Comparison of ENCODE assay signal across 20 cellular contexts in genomic region chr7:87007063-87007462, GRCh38. TPM values are rescaled to one million over a fixed set of nuclear protein-coding genes. Genes with fewer than 3 reads are reported as not detected.
DNase-seq lines count a peak whose midpoint lies in the region; ATAC-seq and TF ChIP-seq lines count a peak whose summit lies in the region.
"Had no signal": no experiment of that assay in that cellular context is flagged by ENCODE, and none has a peak within 500 bp of the region (broad histone marks: within the 10 kb centered on the region; RNA-seq: fewer than 3 reads in every experiment).

No MANE protein-coding gene starts in this region.

- H3K36me3 ChIP-seq in mucosa of descending colon (ENCODE audit: low read depth): no peaks in the 10 kb centered on the region

- H3K9me3 ChIP-seq in mucosa of descending colon: no peaks in the 10 kb centered on the region
- no peaks in the 10 kb centered on the region for H3K9me3 ChIP-seq in CD4-positive, alpha-beta T cell (ENCODE audit: control insufficient read depth, low read length)
- H3K9me3 ChIP-seq: A549, Caco-2 had no signal

- CTCF ChIA-PET in activated CD8-positive, alpha-beta memory T cell treated with anti-CD3 and anti-CD28 coated beads, Interleukin-2, amount 10 ng/mL, durations not matched to agents 7 days and 5 days (lab: Charles Lee): no interaction called here
- CTCF ChIA-PET in CD4-positive, alpha-beta T cell (lab: Charles Lee): no interaction called here

- intact Hi-C loops in mucosa of descending colon (cut with DNase I, micrococcal nuclease): no loop called here
- intact Hi-C loops in CD4-positive, alpha-beta T cell (cut with DNase I, micrococcal nuclease): no loop called here

- POLR2A ChIA-PET in CD4-positive, alpha-beta T cell (lab: Charles Lee): no interaction called here

- H3K4me1 Mint-ChIP-seq in activated CD8-positive, alpha-beta memory T cell treated with anti-CD3 and anti-CD28 coated beads, Interleukin-2, amount 10 ng/mL, durations not matched to agents 7 days and 5 days: peaks cover 3% of the 10 kb centered on the region
- peaks cover 4% of the 10 kb centered on the region for H3K4me1 Mint-ChIP-seq in activated T-helper 17 cell treated with anti-CD3 and anti-CD28 coated beads, Interleukin-2, amount 50 U/mL, for 72 hours
- peaks cover 12% of the 10 kb centered on the region for H3K4me1 Mint-ChIP-seq in central memory CD8-positive, alpha-beta T cell
- H3K4me1 Mint-ChIP-seq in CD4-positive, alpha-beta T cell (ENCODE audit: low read depth): peaks cover 8% of the 10 kb centered on the region

- no peak overlapping the region for H3K27ac ChIP-seq in CD4-positive, alpha-beta T cell (ENCODE audit: low read depth, low read length)
- H3K27ac ChIP-seq: A549, GM23248 had no signal

- no peaks in the 10 kb centered on the region for H3K27me3 ChIP-seq in CD4-positive, alpha-beta T cell (ENCODE audit: control insufficient read depth, insufficient read depth, low read length)

- no peak overlapping the region for H3K4me3 ChIP-seq in mucosa of descending colon
- H3K4me3 ChIP-seq: A549, GM23248 had no signal

- no peak for TF ChIP-seq CTCF in mucosa of descending colon (IDR thresholded peaks at IDR 0.05)
- TF ChIP-seq CTCF in CD4-positive, alpha-beta T cell (IDR thresholded peaks at IDR 0.05): no peak

- H3K9me3 Mint-ChIP-seq in activated CD8-positive, alpha-beta memory T cell treated with anti-CD3 and anti-CD28 coated beads, Interleukin-2, amount 10 ng/mL, durations not matched to agents 7 days and 5 days (ENCODE audit: low read depth): no peaks in the 10 kb centered on the region
- no peaks in the 10 kb centered on the region for H3K9me3 Mint-ChIP-seq in activated T-helper 17 cell treated with anti-CD3 and anti-CD28 coated beads, Interleukin-2, amount 50 U/mL, for 72 hours
- H3K9me3 Mint-ChIP-seq in central memory CD8-positive, alpha-beta T cell: no peaks in the 10 kb centered on the region
- H3K9me3 Mint-ChIP-seq in CD4-positive, alpha-beta T cell: no peaks in the 10 kb centered on the region
- H3K9me3 Mint-ChIP-seq: CD8-positive, alpha-beta T cell; H9 had no signal

- no peak overlapping the region for H3K27ac Mint-ChIP-seq in activated CD8-positive, alpha-beta memory T cell treated with anti-CD3 and anti-CD28 coated beads, Interleukin-2, amount 10 ng/mL, durations not matched to agents 7 days and 5 days
- H3K27ac Mint-ChIP-seq in activated T-helper 17 cell treated with anti-CD3 and anti-CD28 coated beads, Interleukin-2, amount 50 U/mL, for 72 hours: no peak overlapping the region
- peak overlapping the region; percentile 22 for H3K27ac Mint-ChIP-seq in central memory CD8-positive, alpha-beta T cell (ENCODE audit: low read depth)
- H3K27ac Mint-ChIP-seq in CD4-positive, alpha-beta T cell: no peak overlapping the region
- H3K27ac Mint-ChIP-seq: CD8-positive, alpha-beta T cell; H9 had no signal

- no peaks in the 10 kb centered on the region for H3K36me3 Mint-ChIP-seq in activated CD8-positive, alpha-beta memory T cell treated with anti-CD3 and anti-CD28 coated beads, Interleukin-2, amount 10 ng/mL, durations not matched to agents 7 days and 5 days
- H3K36me3 Mint-ChIP-seq in activated T-helper 17 cell treated with anti-CD3 and anti-CD28 coated beads, Interleukin-2, amount 50 U/mL, for 72 hours (ENCODE audit: low read depth): no peaks in the 10 kb centered on the region
- H3K36me3 Mint-ChIP-seq in central memory CD8-positive, alpha-beta T cell (ENCODE audit: insufficient read depth): peaks cover 1% of the 10 kb centered on the region
- no peaks in the 10 kb centered on the region for H3K36me3 Mint-ChIP-seq in CD4-positive, alpha-beta T cell (ENCODE audit: low read depth)
- H3K36me3 Mint-ChIP-seq: CD8-positive, alpha-beta T cell had no signal

- no peak overlapping the region for H3K4me3 Mint-ChIP-seq in activated CD8-positive, alpha-beta memory T cell treated with anti-CD3 and anti-CD28 coated beads, Interleukin-2, amount 10 ng/mL, durations not matched to agents 7 days and 5 days
- H3K4me3 Mint-ChIP-seq in activated T-helper 17 cell treated with anti-CD3 and anti-CD28 coated beads, Interleukin-2, amount 50 U/mL, for 72 hours: no peak overlapping the region
- no peak overlapping the region for H3K4me3 Mint-ChIP-seq in central memory CD8-positive, alpha-beta T cell
- no peak overlapping the region for H3K4me3 Mint-ChIP-seq in CD4-positive, alpha-beta T cell
- H3K4me3 Mint-ChIP-seq: CD8-positive, alpha-beta T cell; H9 had no signal

- ATAC-seq in activated CD8-positive, alpha-beta memory T cell treated with anti-CD3 and anti-CD28 coated beads, Interleukin-2, amount 10 ng/mL, durations not matched to agents 7 days and 5 days: peak; percentile 20
- ATAC-seq in GM18868 (IDR thresholded peaks at IDR 0.05; ENCODE audit: unreplicated experiment): peak; percentile 42
- peak; percentile 56 for ATAC-seq in activated T-helper 17 cell treated with anti-CD3 and anti-CD28 coated beads, Interleukin-2, amount 50 U/mL, for 72 hours (replicated peaks)
- ATAC-seq in central memory CD8-positive, alpha-beta T cell (replicated peaks; ENCODE audit: extremely low read depth, poor library complexity, severe bottlenecking): no peak
- ATAC-seq in mucosa of descending colon: no peak
- ATAC-seq in CD4-positive, alpha-beta T cell (ENCODE audit: poor library complexity): no peak
- ATAC-seq: A549; CD8-positive, alpha-beta T cell; HCT116 had no signal

- H3K27me3 Mint-ChIP-seq in activated CD8-positive, alpha-beta memory T cell treated with anti-CD3 and anti-CD28 coated beads, Interleukin-2, amount 10 ng/mL, durations not matched to agents 7 days and 5 days: peaks cover 7% of the 10 kb centered on the region
- no peaks in the 10 kb centered on the region for H3K27me3 Mint-ChIP-seq in activated T-helper 17 cell treated with anti-CD3 and anti-CD28 coated beads, Interleukin-2, amount 50 U/mL, for 72 hours
- peaks cover 10% of the 10 kb centered on the region for H3K27me3 Mint-ChIP-seq in central memory CD8-positive, alpha-beta T cell
- peaks cover 15% of the 10 kb centered on the region for H3K27me3 Mint-ChIP-seq in CD4-positive, alpha-beta T cell

- no peaks in the 10 kb centered on the region for H3K4me1 ChIP-seq in mucosa of descending colon (ENCODE audit: low read depth)
- H3K4me1 ChIP-seq: A549, Caco-2 had no signal

- no peak for DNase-seq in activated CD8-positive, alpha-beta memory T cell treated with anti-CD3 and anti-CD28 coated beads, Interleukin-2, amount 10 ng/mL, durations not matched to agents 7 days and 5 days
- no peak for DNase-seq in activated CD8-positive, alpha-beta memory T cell treated with anti-CD3 and anti-CD28 coated beads, Interleukin-2, amount 50 U/mL, for 4 hours
- no peak for DNase-seq in central memory CD8-positive, alpha-beta T cell (ENCODE audit: low spot score in 2 of 2)
- no peak for DNase-seq in mucosa of descending colon
- DNase-seq in CD4-positive, alpha-beta T cell: no peak
- no peak for DNase-seq in occipital lobe (lab: John Stamatoyannopoulos, UW)
- DNase-seq: 8988T; ACHN; AML-193; C1 segment of cervical spinal cord; Caco-2; CD8-positive, alpha-beta T cell; DMS153; DND-41; GM23248; H9 had no signal

RNA-seq across cellular contexts. Expression of gene ELAPOR2, which starts 52.4 kb away (rescaled TPM):
- total RNA-seq in activated CD8-positive, alpha-beta memory T cell treated with anti-CD3 and anti-CD28 coated beads, Interleukin-2, amount 10 ng/mL, durations not matched to agents 7 days and 5 days: 1 to 10 TPM; 2.3 to 3.3 TPM
- 1 to 10 TPM; 3.0 to 3.7 TPM for total RNA-seq in activated T-helper 17 cell treated with anti-CD3 and anti-CD28 coated beads, Interleukin-2, amount 50 U/mL, for 72 hours
- 10 to 100 TPM in 2 of 3 donors, 1 to 10 TPM in 1; 8.0 to 22.4 (median 17.8) TPM for total RNA-seq in mucosa of descending colon
- 1 to 10 TPM; 7.2 to 7.7 TPM for total RNA-seq in CD4-positive, alpha-beta T cell
- 41.8 TPM for total RNA-seq in occipital lobe

Comparison
In these comparisons a context has a peak if more than half of its experiments do, and no peak if none do; other contexts are left out.
1. ATAC-seq: peak in activated CD8-positive, alpha-beta memory T cell treated with anti-CD3 and anti-CD28 coated beads, Interleukin-2, amount 10 ng/mL, durations not matched to agents 7 days and 5 days (single experiment), GM18868 (single experiment) and activated T-helper 17 cell treated with anti-CD3 and anti-CD28 coated beads, Interleukin-2, amount 50 U/mL, for 72 hours (single experiment); none in central memory CD8-positive, alpha-beta T cell (single experiment), mucosa of descending colon (single experiment) and CD4-positive, alpha-beta T cell (single experiment).